Comparison of ENCODE assay signal across 3 cellular contexts in the genomic region with DNA sequence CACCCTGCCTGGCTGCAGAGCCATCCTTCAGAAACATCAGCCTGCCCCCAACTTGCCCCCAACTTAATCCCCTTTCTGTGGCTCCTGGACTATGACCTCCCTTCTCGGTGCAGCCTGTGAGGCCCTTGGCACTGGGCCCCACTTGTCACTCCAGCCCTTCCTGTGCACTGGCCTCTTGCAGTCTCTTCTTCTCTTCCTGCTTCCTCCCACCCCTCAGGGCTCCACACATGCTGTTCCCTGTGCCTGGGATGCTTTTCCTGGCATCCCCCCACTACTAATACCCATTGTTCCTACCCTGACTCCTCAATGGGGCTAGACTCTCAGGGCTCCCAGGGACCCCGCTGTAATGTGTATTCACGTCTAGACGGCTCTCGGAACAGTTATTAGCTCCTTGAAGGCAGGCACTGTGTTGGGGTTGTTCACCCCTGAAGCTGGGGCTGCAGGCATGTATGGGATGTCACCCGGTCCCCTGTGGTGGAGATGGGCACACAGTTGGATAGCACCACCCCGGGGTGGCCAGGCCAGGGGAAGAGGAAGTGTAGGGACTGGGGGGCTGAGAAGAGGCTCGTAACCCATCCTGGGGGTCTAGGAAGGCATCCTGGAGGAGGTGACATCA.
TF ChIP-seq lines count a peak whose summit lies in the region.

No MANE protein-coding gene starts in this region.

TF ChIP-seq in SK-N-SH, 30 proteins besides CTCF, POLR2A, EP300 and RAD21 (continued from another document):
- TF ChIP-seq TEAD4 (IDR thresholded peaks at IDR 0.05; ENCODE audit: borderline replicate concordance, insufficient read depth) (no peak), MXI1 (IDR thresholded peaks at IDR 0.05; ENCODE audit: low read depth, low read length) (no peak), CHD2 (IDR thresholded peaks at IDR 0.05; ENCODE audit: low read length, partially characterized antibody) (no peak), FOXJ3 (CRISPR knock-in tag; IDR thresholded peaks at IDR 0.05) (no peak), SMC3 (IDR thresholded peaks at IDR 0.05; ENCODE audit: low read depth, low read length) (no peak), JUND (IDR thresholded peaks at IDR 0.05) (no peak), IRF3 (IDR thresholded peaks at IDR 0.05; ENCODE audit: low read depth, low read length) (no peak), GATA2 (CRISPR knock-in tag; IDR thresholded peaks at IDR 0.05) (no peak), YY1 (IDR thresholded peaks at IDR 0.05; ENCODE audit: low read depth) (no peak), EZH2phosphoT487 (IDR thresholded peaks at IDR 0.05; ENCODE audit: borderline replicate concordance, low read depth) (no peak), MEF2A (IDR thresholded peaks at IDR 0.05; ENCODE audit: borderline replicate concordance, low read depth) (no peak)
- TF ChIP-seq, protein P1, sequence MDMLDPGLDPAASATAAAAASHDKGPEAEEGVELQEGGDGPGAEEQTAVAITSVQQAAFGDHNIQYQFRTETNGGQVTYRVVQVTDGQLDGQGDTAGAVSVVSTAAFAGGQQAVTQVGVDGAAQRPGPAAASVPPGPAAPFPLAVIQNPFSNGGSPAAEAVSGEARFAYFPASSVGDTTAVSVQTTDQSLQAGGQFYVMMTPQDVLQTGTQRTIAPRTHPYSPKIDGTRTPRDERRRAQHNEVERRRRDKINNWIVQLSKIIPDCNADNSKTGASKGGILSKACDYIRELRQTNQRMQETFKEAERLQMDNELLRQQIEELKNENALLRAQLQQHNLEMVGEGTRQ (IDR thresholded peaks at IDR 0.05; ENCODE audit: borderline replicate concordance, low read depth, low read length) = no peak
- TF ChIP-seq, protein P2, sequence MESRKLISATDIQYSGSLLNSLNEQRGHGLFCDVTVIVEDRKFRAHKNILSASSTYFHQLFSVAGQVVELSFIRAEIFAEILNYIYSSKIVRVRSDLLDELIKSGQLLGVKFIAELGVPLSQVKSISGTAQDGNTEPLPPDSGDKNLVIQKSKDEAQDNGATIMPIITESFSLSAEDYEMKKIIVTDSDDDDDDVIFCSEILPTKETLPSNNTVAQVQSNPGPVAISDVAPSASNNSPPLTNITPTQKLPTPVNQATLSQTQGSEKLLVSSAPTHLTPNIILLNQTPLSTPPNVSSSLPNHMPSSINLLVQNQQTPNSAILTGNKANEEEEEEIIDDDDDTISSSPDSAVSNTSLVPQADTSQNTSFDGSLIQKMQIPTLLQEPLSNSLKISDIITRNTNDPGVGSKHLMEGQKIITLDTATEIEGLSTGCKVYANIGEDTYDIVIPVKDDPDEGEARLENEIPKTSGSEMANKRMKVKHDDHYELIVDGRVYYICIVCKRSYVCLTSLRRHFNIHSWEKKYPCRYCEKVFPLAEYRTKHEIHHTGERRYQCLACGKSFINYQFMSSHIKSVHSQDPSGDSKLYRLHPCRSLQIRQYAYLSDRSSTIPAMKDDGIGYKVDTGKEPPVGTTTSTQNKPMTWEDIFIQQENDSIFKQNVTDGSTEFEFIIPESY (IDR thresholded peaks at IDR 0.05; ENCODE audit: borderline replicate concordance, low read depth) = no peak

TF ChIP-seq in SK-N-SH treated with all-trans-retinoic acid at 6 μM for 48 hours, 23 proteins besides CTCF, POLR2A, EP300 and RAD21:
- TF ChIP-seq, protein P3, sequence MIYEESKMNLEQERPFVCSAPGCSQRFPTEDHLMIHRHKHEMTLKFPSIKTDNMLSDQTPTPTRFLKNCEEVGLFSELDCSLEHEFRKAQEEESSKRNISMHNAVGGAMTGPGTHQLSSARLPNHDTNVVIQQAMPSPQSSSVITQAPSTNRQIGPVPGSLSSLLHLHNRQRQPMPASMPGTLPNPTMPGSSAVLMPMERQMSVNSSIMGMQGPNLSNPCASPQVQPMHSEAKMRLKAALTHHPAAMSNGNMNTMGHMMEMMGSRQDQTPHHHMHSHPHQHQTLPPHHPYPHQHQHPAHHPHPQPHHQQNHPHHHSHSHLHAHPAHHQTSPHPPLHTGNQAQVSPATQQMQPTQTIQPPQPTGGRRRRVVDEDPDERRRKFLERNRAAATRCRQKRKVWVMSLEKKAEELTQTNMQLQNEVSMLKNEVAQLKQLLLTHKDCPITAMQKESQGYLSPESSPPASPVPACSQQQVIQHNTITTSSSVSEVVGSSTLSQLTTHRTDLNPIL (CRISPR knock-in tag; IDR thresholded peaks at IDR 0.05; ENCODE audit: low read depth) = no peak
- TF ChIP-seq POU6F1 (CRISPR knock-in tag; IDR thresholded peaks at IDR 0.05; ENCODE audit: borderline replicate concordance, low read depth) (no peak), RARB (CRISPR knock-in tag; IDR thresholded peaks at IDR 0.05) (no peak), ZC3H10 (CRISPR knock-in tag; IDR thresholded peaks at IDR 0.05) (no peak), PATZ1 (CRISPR knock-in tag; IDR thresholded peaks at IDR 0.05; ENCODE audit: borderline replicate concordance) (no peak), ZNF565 (CRISPR knock-in tag; conservative IDR thresholded peaks at IDR 0.05; ENCODE audit: low read depth) (no peak), ZFP3 (CRISPR knock-in tag; IDR thresholded peaks at IDR 0.05) (no peak), PPARA (CRISPR knock-in tag; IDR thresholded peaks at IDR 0.05; ENCODE audit: borderline replicate concordance) (no peak), ZFP30 (CRISPR knock-in tag; IDR thresholded peaks at IDR 0.05) (no peak), ESRRG (CRISPR knock-in tag; IDR thresholded peaks at IDR 0.05) (no peak), ZNF8 (CRISPR knock-in tag; IDR thresholded peaks at IDR 0.05) (no peak), TOX (CRISPR knock-in tag; IDR thresholded peaks at IDR 0.05; ENCODE audit: borderline replicate concordance) (no peak), GLIS3 (CRISPR knock-in tag; IDR thresholded peaks at IDR 0.05) (no peak), SNAI2 (CRISPR knock-in tag; IDR thresholded peaks at IDR 0.05) (no peak), CSRNP3 (CRISPR knock-in tag; IDR thresholded peaks at IDR 0.05) (no peak), TCF4 (CRISPR knock-in tag; IDR thresholded peaks at IDR 0.05; ENCODE audit: borderline replicate concordance) (no peak), OSR1 (CRISPR knock-in tag; IDR thresholded peaks at IDR 0.05) (no peak)

TF ChIP-seq in WTC11, 78 proteins besides CTCF, POLR2A, EP300 and RAD21 (continued from another document):
- TF ChIP-seq ATF6 (CRISPR knock-in tag; IDR thresholded peaks at IDR 0.05) (no peak), SP1 (CRISPR knock-in tag; conservative IDR thresholded peaks at IDR 0.05) (no peak), TEAD4 (CRISPR knock-in tag; IDR thresholded peaks at IDR 0.05) (no peak), HMGA2 (CRISPR knock-in tag; IDR thresholded peaks at IDR 0.05) (no peak), IRF2 (CRISPR knock-in tag; IDR thresholded peaks at IDR 0.05; ENCODE audit: borderline replicate concordance, low read depth) (no peak), ZNF263 (CRISPR knock-in tag; IDR thresholded peaks at IDR 0.05; ENCODE audit: low read depth) (no peak), NFE2L1 (CRISPR knock-in tag; IDR thresholded peaks at IDR 0.05) (no peak), PRDM15 (CRISPR knock-in tag; IDR thresholded peaks at IDR 0.05) (no peak), STAT6 (CRISPR knock-in tag; conservative IDR thresholded peaks at IDR 0.05; ENCODE audit: low read depth) (no peak), ETV6 (CRISPR knock-in tag; IDR thresholded peaks at IDR 0.05) (no peak), MXD4 (CRISPR knock-in tag; IDR thresholded peaks at IDR 0.05; ENCODE audit: borderline replicate concordance) (no peak), NFATC4 (CRISPR knock-in tag; IDR thresholded peaks at IDR 0.05) (no peak), ZNF317 (CRISPR knock-in tag; IDR thresholded peaks at IDR 0.05; ENCODE audit: borderline replicate concordance, low read depth) (no peak)
- TF ChIP-seq, protein P4, sequence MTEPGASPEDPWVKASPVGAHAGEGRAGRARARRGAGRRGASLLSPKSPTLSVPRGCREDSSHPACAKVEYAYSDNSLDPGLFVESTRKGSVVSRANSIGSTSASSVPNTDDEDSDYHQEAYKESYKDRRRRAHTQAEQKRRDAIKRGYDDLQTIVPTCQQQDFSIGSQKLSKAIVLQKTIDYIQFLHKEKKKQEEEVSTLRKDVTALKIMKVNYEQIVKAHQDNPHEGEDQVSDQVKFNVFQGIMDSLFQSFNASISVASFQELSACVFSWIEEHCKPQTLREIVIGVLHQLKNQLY (CRISPR knock-in tag; IDR thresholded peaks at IDR 0.05) = no peak
- TF ChIP-seq, protein P5, sequence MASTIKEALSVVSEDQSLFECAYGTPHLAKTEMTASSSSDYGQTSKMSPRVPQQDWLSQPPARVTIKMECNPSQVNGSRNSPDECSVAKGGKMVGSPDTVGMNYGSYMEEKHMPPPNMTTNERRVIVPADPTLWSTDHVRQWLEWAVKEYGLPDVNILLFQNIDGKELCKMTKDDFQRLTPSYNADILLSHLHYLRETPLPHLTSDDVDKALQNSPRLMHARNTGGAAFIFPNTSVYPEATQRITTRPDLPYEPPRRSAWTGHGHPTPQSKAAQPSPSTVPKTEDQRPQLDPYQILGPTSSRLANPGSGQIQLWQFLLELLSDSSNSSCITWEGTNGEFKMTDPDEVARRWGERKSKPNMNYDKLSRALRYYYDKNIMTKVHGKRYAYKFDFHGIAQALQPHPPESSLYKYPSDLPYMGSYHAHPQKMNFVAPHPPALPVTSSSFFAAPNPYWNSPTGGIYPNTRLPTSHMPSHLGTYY (CRISPR knock-in tag; IDR thresholded peaks at IDR 0.05) = no peak
- TF ChIP-seq, protein P1 (CRISPR knock-in tag; IDR thresholded peaks at IDR 0.05) = no peak
